Comparison of ENCODE assay signal across 10 cellular contexts in the genomic region with DNA sequence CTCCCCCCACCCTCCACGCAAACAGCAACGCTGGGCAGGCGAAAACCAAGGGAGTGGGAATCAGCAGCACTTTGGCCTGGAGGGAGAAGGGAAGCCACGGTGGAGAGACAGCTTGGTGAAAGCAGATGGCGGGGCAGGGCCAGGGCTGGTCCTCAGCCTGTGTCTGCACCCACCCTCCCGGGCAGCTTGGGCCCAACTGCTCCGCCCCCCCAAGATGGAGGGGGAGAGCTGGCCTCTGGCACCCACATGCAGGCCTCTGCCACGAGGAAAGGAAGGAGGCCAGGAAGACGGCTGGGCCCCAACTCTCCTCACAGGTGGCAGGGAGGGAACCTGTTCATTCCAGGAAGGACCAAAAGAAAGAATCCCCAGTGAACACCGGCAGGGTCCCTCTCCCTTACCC. TPM values are rescaled to one million over a fixed set of nuclear protein-coding genes. Genes with fewer than 3 reads are reported as not detected.
DNase-seq lines count a peak whose midpoint lies in the region; ATAC-seq and TF ChIP-seq lines count a peak whose summit lies in the region.
"Had no signal": no experiment of that assay in that cellular context is flagged by ENCODE, and none has a peak within 500 bp of the region (broad histone marks: within the 10 kb centered on the region; RNA-seq: fewer than 3 reads in every experiment).

No MANE protein-coding gene starts in this region.

- no peak for ATAC-seq in naive thymus-derived CD8-positive, alpha-beta T cell
- ATAC-seq in GM21381 (IDR thresholded peaks at IDR 0.05; ENCODE audit: unreplicated experiment): no peak

- H3K9me3 Mint-ChIP-seq in activated T-cell treated with anti-CD3 and anti-CD28 coated beads, Interleukin-2, amount 50 U/mL, for 24 hours: no peaks in the 10 kb centered on the region
- H3K9me3 Mint-ChIP-seq in chondrocyte (ENCODE audit: low read depth): no peaks in the 10 kb centered on the region
- H3K9me3 Mint-ChIP-seq in naive thymus-derived CD8-positive, alpha-beta T cell: no peaks in the 10 kb centered on the region

- peak overlapping the region; percentile 84 for H3K27ac Mint-ChIP-seq in activated T-cell treated with anti-CD3 and anti-CD28 coated beads, Interleukin-2, amount 50 U/mL, for 24 hours
- H3K27ac Mint-ChIP-seq in chondrocyte (ENCODE audit: unreplicated experiment): peak overlapping the region; percentile 93
- H3K27ac Mint-ChIP-seq in naive thymus-derived CD8-positive, alpha-beta T cell: peak overlapping the region in 6 of 10 donors; percentile 44 to 81 (median 60)

- H3K36me3 ChIP-seq in urinary bladder (ENCODE audit: insufficient read depth): no peaks in the 10 kb centered on the region

- WGBS in urinary bladder: 68% methylated on average over 10 of the region's 10 CpGs

- no peaks in the 10 kb centered on the region for H3K27me3 Mint-ChIP-seq in activated T-cell treated with anti-CD3 and anti-CD28 coated beads, Interleukin-2, amount 50 U/mL, for 24 hours
- no peaks in the 10 kb centered on the region for H3K27me3 Mint-ChIP-seq in chondrocyte (ENCODE audit: low read depth)
- no peaks in the 10 kb centered on the region for H3K27me3 Mint-ChIP-seq in naive thymus-derived CD8-positive, alpha-beta T cell

- H3K27ac ChIP-seq in urinary bladder (ENCODE audit: low read depth): peak overlapping the region; percentile 33

- TF ChIP-seq CTCF in chondrocyte (IDR thresholded peaks at IDR 0.05): no peak

- H3K4me1 ChIP-seq in urinary bladder (ENCODE audit: insufficient read depth): peaks cover 2% of the 10 kb centered on the region
- H3K4me1 ChIP-seq: parathyroid adenoma had no signal

- peaks cover 33% of the 10 kb centered on the region for H3K36me3 Mint-ChIP-seq in activated T-cell treated with anti-CD3 and anti-CD28 coated beads, Interleukin-2, amount 50 U/mL, for 24 hours (ENCODE audit: low read depth)
- H3K36me3 Mint-ChIP-seq in chondrocyte (ENCODE audit: low read depth): peaks cover 17% of the 10 kb centered on the region
- H3K36me3 Mint-ChIP-seq in naive thymus-derived CD8-positive, alpha-beta T cell: peaks cover 0 to 9% (median 2%) of the 10 kb centered on the region in 3 donors

- no peak overlapping the region for H3K4me3 Mint-ChIP-seq in activated T-cell treated with anti-CD3 and anti-CD28 coated beads, Interleukin-2, amount 50 U/mL, for 24 hours
- no peak overlapping the region for H3K4me3 Mint-ChIP-seq in chondrocyte (ENCODE audit: unreplicated experiment)
- no peak overlapping the region for H3K4me3 Mint-ChIP-seq in naive thymus-derived CD8-positive, alpha-beta T cell

- POLR2A ChIA-PET in naive thymus-derived CD8-positive, alpha-beta T cell (lab: Charles Lee): interaction anchor here (1.1 kb wide), 1 partner anchor 19 kb away, joined by 4 read pairs; no protein-coding TSS in a partner anchor

- no peak overlapping the region for H3K4me3 ChIP-seq in urinary bladder (ENCODE audit: low read depth, low read length)

- H3K4me1 Mint-ChIP-seq in activated T-cell treated with anti-CD3 and anti-CD28 coated beads, Interleukin-2, amount 50 U/mL, for 24 hours (ENCODE audit: low read depth): peaks cover 20% of the 10 kb centered on the region
- peaks cover 57% of the 10 kb centered on the region for H3K4me1 Mint-ChIP-seq in chondrocyte (ENCODE audit: low read depth)
- peaks cover 10 to 16% (median 11%) of the 10 kb centered on the region in 4 donors for H3K4me1 Mint-ChIP-seq in naive thymus-derived CD8-positive, alpha-beta T cell

- DNase-seq in activated T-cell treated with anti-CD3 and anti-CD28 coated beads, Interleukin-2, amount 50 U/mL, for 24 hours: no peak
- DNase-seq in activated T-cell treated with anti-CD3 and anti-CD28 coated beads, Interleukin-2, amount 50 U/mL, for 48 hours: no peak
- DNase-seq in chondrocyte (ENCODE audit: low spot score) (no peak), amygdala (lab: John Stamatoyannopoulos, UW) (no peak)
- DNase-seq in naive thymus-derived CD8-positive, alpha-beta T cell: no peak
- DNase-seq in stimulated activated CD4-positive, alpha-beta T cell treated with anti-CD3 and anti-CD28 coated beads, Interleukin-2, amount 100 ng/mL, for 24 hours: no peak
- DNase-seq: NCI-H187 had no signal

RNA-seq across cellular contexts. Expression of gene MAFF, which starts 17.9 kb away (rescaled TPM):
- total RNA-seq in chondrocyte: 1.7 to 9.9 TPM (median 8.5 TPM) in 3 replicates
- total RNA-seq in naive thymus-derived CD8-positive, alpha-beta T cell: 1 to 10 TPM; 5.5 to 6.2 TPM
- polyA plus RNA-seq in naive thymus-derived CD8-positive, alpha-beta T cell: 1 to 10 TPM; 2.6 to 3.3 (median 3.0) TPM
- total RNA-seq in urinary bladder: 8.4 TPM
- 32.4 TPM for polyA plus RNA-seq in urinary bladder

RNA-seq across cellular contexts. Expression of gene PLA2G6, which starts 38.0 kb away (rescaled TPM):
- total RNA-seq in chondrocyte: 16.3 to 30.2 TPM (median 21.0 TPM) in 3 replicates
- 100 to 1,000 TPM; 173 to 186 TPM for total RNA-seq in naive thymus-derived CD8-positive, alpha-beta T cell
- polyA plus RNA-seq in naive thymus-derived CD8-positive, alpha-beta T cell: 1 to 10 TPM; 2.6 to 7.2 (median 2.6) TPM
- total RNA-seq in urinary bladder: 21.2 TPM
- 21.1 TPM for polyA plus RNA-seq in urinary bladder

RNA-seq across cellular contexts. Expression of gene TMEM184B, which starts 53.2 kb away (rescaled TPM):
- total RNA-seq in chondrocyte (117 to 121 TPM (median 121 TPM) in 3 replicates), urinary bladder (24.8 TPM)
- 10 to 100 TPM; 25.5 to 26.8 TPM for total RNA-seq in naive thymus-derived CD8-positive, alpha-beta T cell
- 10 to 100 TPM in 1 of 3 donors, 1 to 10 TPM in 2; 5.1 to 13.0 (median 5.4) TPM for polyA plus RNA-seq in naive thymus-derived CD8-positive, alpha-beta T cell
- 51.5 TPM for polyA plus RNA-seq in urinary bladder
